In genomic region chr11:2522636-2523255, GRCh38 we compare ENCODE assay signal across 14 cellular contexts.
DNase-seq lines count a peak whose midpoint lies in the region; ATAC-seq and TF ChIP-seq lines count a peak whose summit lies in the region.
"Had no signal": no experiment of that assay in that cellular context is flagged by ENCODE, and none has a peak within 500 bp of the region (broad histone marks: within the 10 kb centered on the region; RNA-seq: fewer than 3 reads in every experiment).

No MANE protein-coding gene starts in this region.

- no peaks in the 10 kb centered on the region for H3K36me3 ChIP-seq in heart right ventricle

- TF ChIP-seq CTCF in heart right ventricle (IDR thresholded peaks at IDR 0.05): no peak
- no peak for TF ChIP-seq CTCF in GM10248 (IDR thresholded peaks at IDR 0.05; ENCODE audit: control extremely low read depth, extremely low read depth, low read depth, missing control alignments)

- POLR2A ChIA-PET in GM10248 (lab: Yijun Ruan, JAX): no interaction called here

- no peaks in the 10 kb centered on the region for H3K27me3 ChIP-seq in heart right ventricle

- intact Hi-C loops in cardiac septum (cut with DNase I): no loop called here
- intact Hi-C loops in heart right ventricle (cut with DNase I): loop anchor here in 8 of 10 donors (5.0 to 10.0 kb wide), 4 partner anchors 80 to 328 kb away; partner anchors contain the start of genes C11orf21 (in 5 of the 8), TSPAN32 (in 5 of the 8) and TRPM5 (in 2 of the 8)

- DNase-seq in cardiac septum (ENCODE audit: low spot score) (peak; percentile 57), heart right ventricle (no peak), cerebellum (ENCODE audit: low spot score) (peak; percentile 82), mucosa of gallbladder (ENCODE audit: low spot score) (peak; percentile 6), ureter (ENCODE audit: low spot score) (peak; percentile 34), GM10248 (ENCODE audit: extremely low spot score) (no peak)
- DNase-seq: midbrain, NCI-H1436 treated with DMSO at 0.1 percent for 48 hours, NCI-H526 treated with DMSO at 0.1 percent for 48 hours, retina, SHP77 had no signal

- CTCF ChIA-PET in GM10248 (lab: Yijun Ruan, JAX): interaction anchor here (0.6 to 2.1 kb wide), 2 partner anchors 10 to 103 kb away, joined by 3 to 8 read pairs; no protein-coding TSS in a partner anchor

- no peak overlapping the region for H3K4me3 ChIP-seq in heart right ventricle

- WGBS in heart right ventricle, 2 donors: 85 to 87% methylated on average over 17 of the region's 17 CpGs

- no peaks in the 10 kb centered on the region for H3K9me3 ChIP-seq in heart right ventricle

- peaks cover 7 to 26% (median 20%) of the 10 kb centered on the region in 9 donors for H3K4me1 ChIP-seq in heart right ventricle

- H3K27ac ChIP-seq in heart right ventricle: no peak overlapping the region

- no peak for ATAC-seq in heart right ventricle
- no peak for ATAC-seq in GM19455 (IDR thresholded peaks at IDR 0.05; ENCODE audit: unreplicated experiment)
- no peak for ATAC-seq in HG02981 (IDR thresholded peaks at IDR 0.05; ENCODE audit: unreplicated experiment)
- ATAC-seq: stimulated activated naive CD8-positive, alpha-beta T cell treated with anti-CD3 and anti-CD28 coated beads, Interleukin-15, amount 100 ng/mL, for 72 hours had no signal

Comparison
In these comparisons a context has a peak if more than half of its experiments do, and no peak if none do; other contexts are left out.
1. DNase-seq: peak in cardiac septum (single experiment), cerebellum (single experiment), mucosa of gallbladder (single experiment) and ureter (single experiment); none in heart right ventricle (0 of 2) and GM10248 (single experiment).